ENCODE assay signal across 22 cellular contexts in genomic region chr4:66602622-66603021, GRCh38.
DNase-seq lines count a peak whose midpoint lies in the region; ATAC-seq and TF ChIP-seq lines count a peak whose summit lies in the region.
"Had no signal": no experiment of that assay in that cellular context is flagged by ENCODE, and none has a peak within 500 bp of the region (broad histone marks: within the 10 kb centered on the region; RNA-seq: fewer than 3 reads in every experiment).

No MANE protein-coding gene starts in this region.

- ATAC-seq in GM18520 (IDR thresholded peaks at IDR 0.05; ENCODE audit: unreplicated experiment) (peak; percentile 45), GM21423 (IDR thresholded peaks at IDR 0.05; ENCODE audit: unreplicated experiment) (peak; percentile 38), HG03457 (IDR thresholded peaks at IDR 0.05; ENCODE audit: unreplicated experiment) (peak; percentile 67), HG03342 (IDR thresholded peaks at IDR 0.05; ENCODE audit: unreplicated experiment) (no peak)
- ATAC-seq: HCT116, K562 had no signal

- DNase-seq in GM20000 (ENCODE audit: low spot score) (no peak), foreskin fibroblast (no peak), DMS79 (lab: John Stamatoyannopoulos, UW) (no peak)
- DNase-seq: ACHN; BE2C; C1 segment of cervical spinal cord; CD4-positive, CD25-positive, alpha-beta regulatory T cell; CD8-positive, alpha-beta memory T cell; COR-L47; DMS 273 treated with DMSO at 0.1 percent for 48 hours; DMS53; GDM1; GOT3; H7; HFFc6; IMR-90 had no signal

- H3K4me3 ChIP-seq in foreskin fibroblast (ENCODE audit: low read depth in 1 of 2, low read length in 2 of 2) = no peak overlapping the region
- H3K4me3 ChIP-seq: K562 had no signal

- TF ChIP-seq CTCF in GM20000 (IDR thresholded peaks at IDR 0.05; ENCODE audit: extremely low read depth, missing control alignments) = no peak
- no peak for TF ChIP-seq CTCF in foreskin fibroblast (IDR thresholded peaks at IDR 0.05; ENCODE audit: low read depth, low read length)
